In the genomic region with DNA sequence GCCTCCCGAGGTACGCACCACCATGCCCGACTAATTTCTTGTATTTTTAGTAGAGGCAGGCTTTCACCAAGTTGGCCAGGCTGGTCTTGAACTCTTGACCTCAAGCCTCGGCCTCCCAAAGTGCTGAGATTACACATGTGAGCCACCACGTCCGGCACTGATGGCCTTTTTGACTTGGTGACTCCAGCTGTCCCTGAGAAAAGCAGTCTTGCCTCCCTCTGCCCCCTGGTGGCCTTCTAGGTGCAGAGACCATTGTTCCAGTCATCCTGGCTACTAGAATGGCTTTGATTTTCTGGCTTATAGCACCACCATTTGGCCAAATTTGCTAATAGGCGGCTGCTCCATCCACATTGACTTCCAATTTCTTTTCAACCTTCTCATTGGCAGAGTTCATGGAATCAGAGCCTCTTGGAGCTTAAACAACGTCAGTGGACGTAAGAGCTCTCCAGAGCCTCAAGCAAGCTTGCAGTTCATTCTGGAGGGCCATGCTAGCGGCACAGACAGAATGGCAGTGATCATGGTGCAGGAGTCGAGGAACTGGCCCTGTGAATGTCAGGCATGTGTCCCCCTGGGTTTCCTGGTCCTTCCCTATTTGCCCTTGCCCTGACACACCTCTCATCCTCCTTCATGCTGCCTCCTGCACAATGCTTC, we compare ENCODE assay signal across 8 cellular contexts. TPM values are rescaled to one million over a fixed set of nuclear protein-coding genes. Genes with fewer than 3 reads are reported as not detected.
DNase-seq lines count a peak whose midpoint lies in the region; ATAC-seq and TF ChIP-seq lines count a peak whose summit lies in the region.

No MANE protein-coding gene starts in this region.

- CTCF ChIA-PET in CD4-positive, alpha-beta T cell (lab: Charles Lee): interaction anchor here (0.8 to 5.8 kb wide), 15 partner anchors 9 to 607 kb away, joined by 3 to 53 read pairs (median 4); no protein-coding TSS in a partner anchor

- no peak overlapping the region for H2AFZ ChIP-seq in neural cell (ENCODE audit: low read depth, low read length)

- no peaks in the 10 kb centered on the region for H3K9me2 ChIP-seq in neural cell (ENCODE audit: insufficient read depth, low read length)

- peak; percentile 64 to 83 (median 72) for DNase-seq in CD4-positive, alpha-beta T cell
- peak; percentile 77 for DNase-seq in MG63
- peak; percentile 85 for DNase-seq in RPMI7951 (ENCODE audit: low read depth)
- peak; percentile 85 to 86 for DNase-seq in activated T-cell treated with anti-CD3 and anti-CD28 coated beads, Interleukin-2, amount 50 U/mL, for 48 hours
- DNase-seq in fibroblast of mammary gland (ENCODE audit: low read depth): peak; percentile 89
- peak; percentile 83 for DNase-seq in stimulated activated naive CD8-positive, alpha-beta T cell treated with anti-CD3 and anti-CD28 coated beads, Interleukin-15, Interleukin-2, amounts not matched to agents 100 U/mL and 50 U/mL, for 24 hours

- H4K20me1 ChIP-seq in neural cell (ENCODE audit: insufficient read depth): no peaks in the 10 kb centered on the region

- no peak overlapping the region for H3K9ac ChIP-seq in neural cell (ENCODE audit: low read length)

- H3K36me3 Mint-ChIP-seq in CD4-positive, alpha-beta T cell (ENCODE audit: low read depth): no peaks in the 10 kb centered on the region

- no peaks in the 10 kb centered on the region for H3K4me1 Mint-ChIP-seq in CD4-positive, alpha-beta T cell (ENCODE audit: low read depth)

- H3K9me3 Mint-ChIP-seq in CD4-positive, alpha-beta T cell: no peaks in the 10 kb centered on the region

- no peaks in the 10 kb centered on the region for H3K9me3 ChIP-seq in CD4-positive, alpha-beta T cell (ENCODE audit: control insufficient read depth, low read length)
- no peaks in the 10 kb centered on the region for H3K9me3 ChIP-seq in MG63
- H3K9me3 ChIP-seq in neural cell (ENCODE audit: low read length): no peaks in the 10 kb centered on the region

- peak; percentile 99 for TF ChIP-seq CTCF in CD4-positive, alpha-beta T cell (IDR thresholded peaks at IDR 0.05)
- peak; percentile 99 for TF ChIP-seq CTCF in fibroblast of mammary gland (conservative IDR thresholded peaks at IDR 0.05; ENCODE audit: control insufficient read depth, insufficient read depth, low read depth, low read length)
- TF ChIP-seq CTCF in neural cell (IDR thresholded peaks at IDR 0.05; ENCODE audit: poor library complexity, severe bottlenecking): peak; percentile 99

- no peak overlapping the region for H3K27ac Mint-ChIP-seq in CD4-positive, alpha-beta T cell

- POLR2A ChIA-PET in CD4-positive, alpha-beta T cell (lab: Charles Lee): interaction anchor here (1.7 kb wide), 1 partner anchor 96 kb away, joined by 11 read pairs; no protein-coding TSS in a partner anchor

- no peak for TF ChIP-seq EP300 in neural cell (conservative IDR thresholded peaks at IDR 0.05; ENCODE audit: poor library complexity, severe bottlenecking)

- H3K36me3 ChIP-seq in MG63 (no peaks in the 10 kb centered on the region), neural cell (ENCODE audit: insufficient read depth, low read length) (no peaks in the 10 kb centered on the region)

- H3K4me3 Mint-ChIP-seq in CD4-positive, alpha-beta T cell: no peak overlapping the region

- H3K27ac ChIP-seq in CD4-positive, alpha-beta T cell (ENCODE audit: low read depth, low read length): no peak overlapping the region
- H3K27ac ChIP-seq in neural cell (ENCODE audit: low read length): no peak overlapping the region

- H3K4me3 ChIP-seq in MG63 (no peak overlapping the region), fibroblast of mammary gland (ENCODE audit: control insufficient read depth, low read depth, low read length) (no peak overlapping the region), neural cell (ENCODE audit: low read length) (no peak overlapping the region)

- peaks cover 53% of the 10 kb centered on the region for H3K27me3 Mint-ChIP-seq in CD4-positive, alpha-beta T cell

- TF ChIP-seq RAD21 in neural cell (conservative IDR thresholded peaks at IDR 0.05): peak; percentile 98

- no peaks in the 10 kb centered on the region for H3K27me3 ChIP-seq in CD4-positive, alpha-beta T cell (ENCODE audit: control insufficient read depth, insufficient read depth, low read length)
- H3K27me3 ChIP-seq in MG63 (no peaks in the 10 kb centered on the region), neural cell (ENCODE audit: insufficient read depth, low read depth, low read length) (no peaks in the 10 kb centered on the region)

- H3K79me2 ChIP-seq in neural cell (replicated peaks; ENCODE audit: insufficient read depth, low read length): no peaks in the 10 kb centered on the region

- ATAC-seq in CD4-positive, alpha-beta T cell (ENCODE audit: poor library complexity): peak; percentile 97
- ATAC-seq in GM21515 (IDR thresholded peaks at IDR 0.05; ENCODE audit: unreplicated experiment): peak; percentile 72
- peak; percentile 82 for ATAC-seq in stimulated activated naive CD8-positive, alpha-beta T cell treated with anti-CD3 and anti-CD28 coated beads, Interleukin-15, Interleukin-2, amounts not matched to agents 100 U/mL and 50 U/mL, for 24 hours

- intact Hi-C loops in CD4-positive, alpha-beta T cell (cut with DNase I, micrococcal nuclease): loop anchor here (1.0 to 2.0 kb wide), 6 partner anchors 97 to 824 kb away; no protein-coding TSS in a partner anchor

- H3K4me2 ChIP-seq in neural cell (ENCODE audit: low read length): no peak overlapping the region

- H3F3A ChIP-seq in neural cell (ENCODE audit: insufficient read depth, low read length, poor library complexity, severe bottlenecking): no peaks in the 10 kb centered on the region

TF ChIP-seq in neural cell, 6 proteins besides CTCF, POLR2A, EP300 and RAD21:
- TF ChIP-seq MXI1 (conservative IDR thresholded peaks at IDR 0.05; ENCODE audit: poor library complexity, severe bottlenecking): no peak
- TF ChIP-seq SMC3 (conservative IDR thresholded peaks at IDR 0.05; ENCODE audit: poor library complexity): peak; percentile 98
TF ChIP-seq in neural cell: peak in this region for 1.

RNA-seq across cellular contexts. Expression of gene EIF4B, which starts 25.4 kb away (rescaled TPM):
- 100 to 1,000 TPM; 794 to 806 TPM for total RNA-seq in CD4-positive, alpha-beta T cell
- 684 and 692 TPM in 2 replicates for total RNA-seq in MG63 (2014; rRNA removed; shearing (Covaris generic); ENCODE audit: low replicate concordance)
- 321 and 337 TPM in 2 replicates for total RNA-seq in RPMI7951 (2014; rRNA removed; shearing (Covaris generic))
- polyA plus RNA-seq in neural cell: 329 and 333 TPM in 2 replicates
- polyA minus RNA-seq in neural cell: 636 and 641 TPM in 2 replicates

RNA-seq across cellular contexts. Expression of gene KRT18, which starts 32.0 kb away (rescaled TPM):
- 1 to 10 TPM; 7.2 to 9.2 TPM for total RNA-seq in CD4-positive, alpha-beta T cell
- 104 and 136 TPM in 2 replicates for total RNA-seq in MG63 (2014; rRNA removed; shearing (Covaris generic); ENCODE audit: low replicate concordance)
- total RNA-seq in RPMI7951 (2014; rRNA removed; shearing (Covaris generic)): 75.0 and 91.8 TPM in 2 replicates
- 0.76 and 0.78 TPM in 2 replicates for polyA plus RNA-seq in neural cell
- polyA minus RNA-seq in neural cell: not detected in 2 replicates
